In the genomic region with DNA sequence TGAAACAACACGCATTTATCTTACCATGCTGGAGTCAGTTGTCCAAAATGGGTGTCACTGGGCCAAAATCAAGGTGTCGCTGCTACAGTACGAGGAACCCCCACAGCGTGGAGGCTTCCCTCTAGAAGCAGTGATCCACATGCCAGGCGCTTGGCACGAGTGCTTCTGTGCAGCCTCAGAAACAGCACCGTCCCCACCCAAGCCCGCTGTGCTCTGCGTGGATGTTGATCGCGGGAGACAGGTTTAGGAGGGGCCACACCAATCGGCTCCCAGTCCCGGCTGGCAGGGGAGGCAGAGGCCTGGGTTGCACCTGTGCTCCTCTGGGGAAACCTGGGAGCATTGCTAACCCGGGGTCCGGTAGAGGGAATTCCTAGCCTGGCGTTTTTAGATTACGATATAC, we compare ENCODE assay signal across 34 cellular contexts.
"Had no signal": no experiment of that assay in that cellular context is flagged by ENCODE, and none has a peak within 500 bp of the region (broad histone marks: within the 10 kb centered on the region; RNA-seq: fewer than 3 reads in every experiment).

No MANE protein-coding gene starts in this region.

- H3K4me2 ChIP-seq: KMS-11 had no signal

- H3K27me3 ChIP-seq: MG63 had no signal

- H3K27ac ChIP-seq: KMS-11 had no signal

- H3K36me3 ChIP-seq: MG63 had no signal

- H3K4me3 ChIP-seq: MG63 had no signal

- H3K9me3 ChIP-seq: MG63 had no signal

- DNase-seq: Karpas-422, Kasumi-1, KG1, MG63, MM.1S, MV-4-11, NCI-H1048, NCI-H1092, NCI-H1092 treated with DMSO at 0.1 percent for 48 hours, NCI-H1105, NCI-H1105 treated with DMSO at 0.1 percent for 48 hours, NCI-H1417, NCI-H1417 treated with DMSO at 0.1 percent for 48 hours, NCI-H1436, NCI-H1436 treated with DMSO at 0.1 percent for 48 hours, NCI-H146, NCI-H1694, NCI-H1694 treated with DMSO at 0.1 percent for 48 hours, NCI-H187, NCI-H187 treated with DMSO at 0.1 percent for 48 hours, NCI-H1930, NCI-H2029, NCI-H2029 treated with DMSO at 0.1 percent for 48 hours, NCI-H2081, NCI-H2081 treated with DMSO at 0.1 percent for 48 hours, NCI-H2107, NCI-H2171, NCI-H2171 treated with DMSO at 0.1 percent for 48 hours, NCI-H2227 treated with DMSO at 0.1 percent for 48 hours, NCI-H226, NCI-H345, NCI-H446, NCI-H446 treated with DMSO at 0.1 percent for 48 hours had no signal

- H3K9ac ChIP-seq: KMS-11 had no signal
